In the genomic region with DNA sequence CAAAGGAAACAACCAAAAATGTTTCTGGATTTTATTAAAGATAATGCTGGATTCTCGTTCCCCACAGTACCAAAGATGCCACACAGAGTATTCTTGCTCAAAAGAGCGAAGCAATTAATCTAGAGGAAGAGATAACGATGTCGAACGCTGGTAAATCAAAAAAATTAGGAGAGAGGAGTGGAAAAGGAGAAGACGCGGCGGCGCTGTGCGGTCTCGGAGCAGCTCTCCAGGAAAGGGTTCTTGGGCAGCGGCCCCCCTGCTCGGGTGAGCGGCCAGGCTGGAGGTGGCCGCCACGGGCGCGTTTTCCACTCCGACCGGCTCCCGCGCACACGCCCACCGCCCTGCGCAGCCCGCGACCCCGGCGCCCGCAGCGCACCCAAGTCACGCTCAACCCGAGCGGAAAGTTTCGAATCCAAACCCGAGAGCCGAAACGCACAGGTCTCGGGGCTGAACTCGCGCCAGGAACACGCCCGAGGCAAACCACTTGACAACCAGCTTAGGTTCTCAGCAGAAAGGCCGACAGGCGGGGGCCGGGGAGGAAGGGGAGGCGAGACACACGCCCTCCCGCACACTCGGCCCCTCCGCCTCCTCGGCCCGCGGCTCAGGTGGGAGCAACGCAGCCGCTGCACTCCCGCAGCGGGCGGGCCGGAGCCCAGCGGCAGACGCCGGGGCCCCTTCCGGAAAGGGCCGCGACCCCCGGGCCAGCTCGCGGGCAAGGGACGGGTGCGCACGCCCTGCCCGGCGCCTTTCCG, we compare ENCODE assay signal across 1 cellular context.
TF ChIP-seq lines count a peak whose summit lies in the region.

No MANE protein-coding gene starts in this region.

TF ChIP-seq in HepG2, 621 proteins besides CTCF, POLR2A, EP300 and RAD21 (continued from another document):
- 0 out of 2 replicates have a peak, but pooled peaks have one; percentile 26 for TF ChIP-seq ZBTB44 (CRISPR knock-in tag; IDR thresholded peaks at IDR 0.05)
